8 cellular contexts compared by ENCODE assay signal in genomic region chr5:138463335-138464017, GRCh38. TPM values are rescaled to one million over a fixed set of nuclear protein-coding genes. Genes with fewer than 3 reads are reported as not detected.
DNase-seq lines count a peak whose midpoint lies in the region; ATAC-seq and TF ChIP-seq lines count a peak whose summit lies in the region.

No MANE protein-coding gene starts in this region.

- peaks cover 19% of the 10 kb centered on the region for H3K36me3 ChIP-seq in brain microvascular endothelial cell (replicated peaks)

- H3K27ac ChIP-seq in C4-2B: peak overlapping the region; percentile 89
- peak overlapping the region; percentile 91 for H3K27ac ChIP-seq in brain microvascular endothelial cell

- H3K4me3 ChIP-seq in LNCaP clone FGC (ENCODE audit: low read depth, low read length) (peak overlapping the region; percentile 75), brain microvascular endothelial cell (ENCODE audit: low read depth, low read length) (peak overlapping the region; percentile 67), lower leg skin (ENCODE audit: low read depth, poor library complexity, severe bottlenecking) (peak overlapping the region; percentile 19)

- no peaks in the 10 kb centered on the region for H3K27me3 ChIP-seq in brain microvascular endothelial cell (replicated peaks)

- in situ Hi-C loops in brain microvascular endothelial cell (cut with HindIII; ENCODE audit: low pct_ligation_motif_present, low sequenced_read_pairs): no loop called here

- H3K27ac Mint-ChIP-seq in type B pancreatic cell: peak overlapping the region; percentile 93

- intact Hi-C loops in lower leg skin (cut with DNase I; ENCODE audit: low total_unique reads): loop anchor here (5.0 to 10.0 kb wide), 2 partner anchors 39 to 81 kb away; partner anchors contain the start of gene ETF1

- TF ChIP-seq POLR2A in lower leg skin (IDR thresholded peaks at IDR 0.05): no peak

- DNase-seq in LNCaP clone FGC (ENCODE audit: low read depth) (no peak), brain microvascular endothelial cell (no peak), lower leg skin (ENCODE audit: low spot score in 2 of 2) (no peak), type B pancreatic cell (ENCODE audit: extremely low spot score, unreplicated experiment) (no peak), ureter (ENCODE audit: low spot score) (no peak), HuH-7.5 (ENCODE audit: low spot score) (no peak)

- H3K4me1 Mint-ChIP-seq in type B pancreatic cell (ENCODE audit: unreplicated experiment): peaks cover 30% of the 10 kb centered on the region

- peaks cover 20% of the 10 kb centered on the region for H3K36me3 Mint-ChIP-seq in type B pancreatic cell

- peak overlapping the region; percentile 91 for H3K4me3 Mint-ChIP-seq in type B pancreatic cell

- no peak for ATAC-seq in HG03565 (IDR thresholded peaks at IDR 0.05; ENCODE audit: unreplicated experiment)

- WGBS in lower leg skin, 2 donors: 20 to 21% methylated on average over 23 of the region's 23 CpGs

- TF ChIP-seq CTCF in C4-2B (conservative IDR thresholded peaks at IDR 0.05) (no peak), LNCaP clone FGC (IDR thresholded peaks at IDR 0.05; ENCODE audit: control insufficient read depth, extremely low read depth, insufficient read depth) (no peak), brain microvascular endothelial cell (IDR thresholded peaks at IDR 0.05; ENCODE audit: low read depth, low read length, missing control alignments) (peak; percentile 39), lower leg skin (IDR thresholded peaks at IDR 0.05) (no peak), type B pancreatic cell (conservative IDR thresholded peaks at IDR 0.05) (no peak)

- H3K9me3 Mint-ChIP-seq in type B pancreatic cell: no peaks in the 10 kb centered on the region

- H3K27me3 Mint-ChIP-seq in type B pancreatic cell: peaks cover 28% of the 10 kb centered on the region

RNA-seq across cellular contexts. Expression of gene EGR1, which starts 1.8 kb away (rescaled TPM):
- 100 to 1,000 TPM in 1 of 4 donors, 10 to 100 TPM in 3; 37.5 to 110 (median 47.8) TPM for total RNA-seq in lower leg skin
- 64.4 and 283 TPM in 2 replicates for total RNA-seq in type B pancreatic cell (ENCODE audit: low replicate concordance)
- 41.6 TPM for total RNA-seq in ureter

RNA-seq across cellular contexts. Expression of gene REEP2, which starts 24.6 kb away (rescaled TPM):
- 1 to 10 TPM in 3 of 4 donors, under 1 TPM in 1; 0.95 to 7.6 (median 1.8) TPM for total RNA-seq in lower leg skin
- 7.8 and 31.0 TPM in 2 replicates for total RNA-seq in type B pancreatic cell (ENCODE audit: low replicate concordance)
- 7.0 TPM for total RNA-seq in ureter

Comparison
In these comparisons a context has a peak if more than half of its experiments do, and no peak if none do; other contexts are left out.
1. H3K4me3 ChIP-seq: peak in every context shown above with its lines; median percentile 75 in LNCaP clone FGC; 67 in brain microvascular endothelial cell; 19 in lower leg skin.